ENCODE assay signal across 8 cellular contexts in the genomic region with DNA sequence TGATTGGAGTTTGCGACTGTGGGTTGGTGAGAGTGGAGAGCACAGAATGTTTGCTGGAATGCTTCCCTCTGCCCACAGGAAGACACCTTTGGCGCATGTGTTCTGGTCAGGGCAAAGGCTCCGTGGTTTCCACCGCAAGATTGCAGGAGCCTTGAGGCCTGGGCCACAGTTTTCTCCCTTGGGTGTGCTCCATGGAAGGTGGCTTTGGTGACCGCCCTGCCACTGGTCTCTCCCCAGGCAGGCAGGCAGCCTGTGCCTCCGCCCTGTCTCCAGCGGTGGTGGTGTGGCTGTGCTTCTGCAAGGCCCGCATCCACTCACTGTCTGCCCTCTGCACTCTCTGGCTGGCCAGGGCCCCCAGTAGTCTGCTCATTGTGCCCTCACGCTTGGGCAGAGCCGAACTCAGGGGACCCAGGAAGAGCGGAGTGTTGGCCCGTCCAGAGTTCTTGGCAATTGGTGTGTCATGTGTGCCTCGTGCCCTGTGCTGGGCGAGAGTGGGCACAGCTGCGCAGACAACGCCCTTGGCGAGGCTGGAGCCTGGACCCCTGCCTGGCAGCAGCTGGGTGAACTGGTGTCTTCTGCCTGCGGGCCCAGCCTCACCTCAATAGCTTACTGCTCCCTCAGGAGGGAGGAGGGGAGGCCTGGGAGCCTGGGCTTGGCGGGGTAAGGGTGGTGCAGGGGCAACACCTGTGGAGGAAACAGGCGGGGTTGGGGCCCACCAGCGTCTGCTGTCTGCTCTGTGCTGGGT. TPM values are rescaled to one million over a fixed set of nuclear protein-coding genes. Genes with fewer than 3 reads are reported as not detected.
A peak's percentile ranks its signal among the peaks of the same experiment; 100 is the strongest.
DNase-seq lines count a peak whose midpoint lies in the region; ATAC-seq and TF ChIP-seq lines count a peak whose summit lies in the region.

No MANE protein-coding gene starts in this region.

- no peak overlapping the region for H2AFZ ChIP-seq in neuron (ENCODE audit: low read depth, low read length)

- no peaks in the 10 kb centered on the region for H3K9me3 Mint-ChIP-seq in CD8-positive, alpha-beta memory T cell

- peak in 1 of 5 donors; percentile 48 for DNase-seq in CD8-positive, alpha-beta memory T cell
- DNase-seq in NCI-H2171 treated with DMSO at 0.1 percent for 48 hours (lab: John Stamatoyannopoulos, UW) (peak; percentile 45), choroid plexus epithelial cell (ENCODE audit: low read depth) (peak; percentile 87), SW 1271 (lab: John Stamatoyannopoulos, UW) (no peak)
- DNase-seq in activated CD4-positive, alpha-beta T cell treated with anti-CD3 and anti-CD28 coated beads for 4 hours, result no peak

- peaks cover 19% of the 10 kb centered on the region for H3K36me3 ChIP-seq in CD8-positive, alpha-beta memory T cell (ENCODE audit: insufficient read depth, low read length)
- peaks cover 17% of the 10 kb centered on the region for H3K36me3 ChIP-seq in neuron (ENCODE audit: insufficient read depth, low read length)

- peak overlapping the region; percentile 86 for H3K4me3 ChIP-seq in CD8-positive, alpha-beta memory T cell (ENCODE audit: low read length)
- H3K4me3 ChIP-seq in choroid plexus epithelial cell (ENCODE audit: low read depth, low read length) (peak overlapping the region; percentile 98), neuron (ENCODE audit: low read length) (peak overlapping the region; percentile 78)

- peak overlapping the region; percentile 98 for H3K27ac ChIP-seq in CD8-positive, alpha-beta memory T cell (ENCODE audit: low read depth, low read length)

- peaks cover 0 to 4% of the 10 kb centered on the region in 2 donors for H3K27me3 Mint-ChIP-seq in CD8-positive, alpha-beta memory T cell

- peak overlapping the region; percentile 94 to 100 (median 99) for H3K27ac Mint-ChIP-seq in CD8-positive, alpha-beta memory T cell

- ATAC-seq in HG03457 (IDR thresholded peaks at IDR 0.05; ENCODE audit: unreplicated experiment) (no peak), HG03175 (IDR thresholded peaks at IDR 0.05; ENCODE audit: unreplicated experiment) (no peak)

- no peak for TF ChIP-seq CTCF in choroid plexus epithelial cell (conservative IDR thresholded peaks at IDR 0.05; ENCODE audit: low read depth, low read length)

- peaks cover 0 to 51% (median 3%) of the 10 kb centered on the region in 3 donors for H3K36me3 Mint-ChIP-seq in CD8-positive, alpha-beta memory T cell

- H3K4me1 Mint-ChIP-seq in CD8-positive, alpha-beta memory T cell, result peaks cover 47 to 68% (median 51%) of the 10 kb centered on the region in 3 donors

- CTCF ChIA-PET in CD8-positive, alpha-beta memory T cell (lab: Charles Lee), result interaction anchor here (0.8 to 2.4 kb wide), 4 partner anchors 12 to 32 kb away, joined by 3 to 17 read pairs (median 6); a partner anchor contains a TSS

- no peaks in the 10 kb centered on the region for H3K9me3 ChIP-seq in CD8-positive, alpha-beta memory T cell (ENCODE audit: low read length)
- no peaks in the 10 kb centered on the region for H3K9me3 ChIP-seq in neuron (ENCODE audit: low read length)

- H3K4me3 Mint-ChIP-seq in CD8-positive, alpha-beta memory T cell, result peak overlapping the region; percentile 91 to 99 (median 98)

- peaks cover 58% of the 10 kb centered on the region for H3K4me1 ChIP-seq in CD8-positive, alpha-beta memory T cell (ENCODE audit: insufficient read depth, low read length)
- H3K4me1 ChIP-seq in neuron (ENCODE audit: insufficient read depth, low read length), result peaks cover 16% of the 10 kb centered on the region

- H3K27me3 ChIP-seq in CD8-positive, alpha-beta memory T cell (ENCODE audit: insufficient read depth, low read length, poor library complexity, severe bottlenecking), result no peaks in the 10 kb centered on the region
- no peaks in the 10 kb centered on the region for H3K27me3 ChIP-seq in neuron (ENCODE audit: insufficient read depth, low read length)

- POLR2A ChIA-PET in CD8-positive, alpha-beta memory T cell (lab: Charles Lee), result interaction anchor here (7.8 kb wide), 1 partner anchor 24 kb away, joined by 69 read pairs; a partner anchor contains a TSS

RNA-seq across cellular contexts. Expression of a gene that starts 2.0 kb away (rescaled TPM):
- total RNA-seq in CD8-positive, alpha-beta memory T cell, result 100 to 1,000 TPM; 222 to 245 TPM
- polyA plus RNA-seq in CD8-positive, alpha-beta memory T cell, result 467 TPM

RNA-seq across cellular contexts. Expression of a gene that starts 7.7 kb away (rescaled TPM):
- 1 to 10 TPM in 1 of 2 experiments, under 1 TPM in 1; 0.57 to 1.1 TPM for total RNA-seq in CD8-positive, alpha-beta memory T cell
- polyA plus RNA-seq in CD8-positive, alpha-beta memory T cell, result not detected

RNA-seq across cellular contexts. Expression of a gene that starts 23.6 kb away (rescaled TPM):
- 10 to 100 TPM; 12.6 to 13.6 TPM for total RNA-seq in CD8-positive, alpha-beta memory T cell
- 5.4 TPM for polyA plus RNA-seq in CD8-positive, alpha-beta memory T cell

RNA-seq across cellular contexts. Expression of a gene that starts 32.9 kb away (rescaled TPM):
- total RNA-seq in CD8-positive, alpha-beta memory T cell, result 10 to 100 TPM; 70.0 to 71.8 TPM
- polyA plus RNA-seq in CD8-positive, alpha-beta memory T cell, result 146 TPM

RNA-seq across cellular contexts. Expression of a gene that starts 38.9 kb away (rescaled TPM):
- 10 to 100 TPM; 28.7 to 29.2 TPM for total RNA-seq in CD8-positive, alpha-beta memory T cell
- polyA plus RNA-seq in CD8-positive, alpha-beta memory T cell, result 21.4 TPM

Comparison
In these comparisons a context has a peak if more than half of its experiments do, and no peak if none do; other contexts are left out.
1. DNase-seq: peak in NCI-H2171 treated with DMSO at 0.1 percent for 48 hours (single experiment) and choroid plexus epithelial cell (single experiment); none in SW 1271 (0 of 2) and activated CD4-positive, alpha-beta T cell treated with anti-CD3 and anti-CD28 coated beads for 4 hours (0 of 2).
2. Peak in every context shown above with its lines, with median percentiles within 50 percentile points of each other: H3K4me3 ChIP-seq.